In genomic region chr5:41903892-41904799, GRCh38 we compare ENCODE assay signal across 8 cellular contexts.
DNase-seq lines count a peak whose midpoint lies in the region; ATAC-seq and FAIRE-seq lines count a peak whose summit lies in the region.

RIMOC1 (plus strand) TSS chr5:41904344; CDS start chr5:41904368, 24 bp downstream.

- peak within 1 kb of the TSS; percentile 99 to 100 for H3K27ac Mint-ChIP-seq in effector memory CD8-positive, alpha-beta T cell

- H3K9me3 Mint-ChIP-seq in effector memory CD8-positive, alpha-beta T cell, result no peaks in the 10 kb centered on the region

- H3K4me1 Mint-ChIP-seq in effector memory CD8-positive, alpha-beta T cell (ENCODE audit: low read depth in 2 of 2), result peaks cover 17 to 22% of the 10 kb centered on the region in 2 donors

- DNase-seq in COLO829 (ENCODE audit: low spot score) (peak; percentile 81), HTR-8/SVneo (ENCODE audit: insufficient read length, low spot score) (peak; percentile 98), NOMO-1 treated with dmso at 0.1 percent for 144 hours (lab: John Stamatoyannopoulos, UW; ENCODE audit: unreplicated experiment) (peak; percentile 100), medulla oblongata (ENCODE audit: extremely low spot score) (peak; percentile 100)
- peak; percentile 88 to 95 (median 94) for DNase-seq in activated CD8-positive, alpha-beta memory T cell treated with anti-CD3 and anti-CD28 coated beads for 48 hours (ENCODE audit: low read depth in 2 of 3, low spot score in 2 of 3)
- DNase-seq in effector memory CD8-positive, alpha-beta T cell, result peak; percentile 97
- DNase-seq in stimulated activated CD8-positive, alpha-beta memory T cell treated with anti-CD3 and anti-CD28 coated beads, Interleukin-12 subunit alpha, Interleukin-12 subunit beta, amount 100 ng/mL, for 1 hour (ENCODE audit: low read depth), result peak; percentile 96

- no peaks in the 10 kb centered on the region for H3K27me3 Mint-ChIP-seq in effector memory CD8-positive, alpha-beta T cell

- peak; percentile 99 for FAIRE-seq in HTR-8/SVneo (lab: Jason Lieb, UNC)

- peak within 1 kb of the TSS; percentile 91 to 98 for H3K4me3 Mint-ChIP-seq in effector memory CD8-positive, alpha-beta T cell

- H3K36me3 Mint-ChIP-seq in effector memory CD8-positive, alpha-beta T cell (ENCODE audit: insufficient read depth), result peaks cover 30% of the 10 kb centered on the region

- peak; percentile 99 for ATAC-seq in GM21367 (IDR thresholded peaks at IDR 0.05; ENCODE audit: unreplicated experiment)
- ATAC-seq in effector memory CD8-positive, alpha-beta T cell (replicated peaks), result peak; percentile 84

Comparison
In these comparisons a context has a peak if more than half of its experiments do, and no peak if none do; other contexts are left out.
1. Peak in every context shown above with its lines: DNase-seq and ATAC-seq.